12 cellular contexts compared by ENCODE assay signal in genomic region chr5:157748740-157749461, GRCh38. TPM values are rescaled to one million over a fixed set of nuclear protein-coding genes. Genes with fewer than 3 reads are reported as not detected.
DNase-seq lines count a peak whose midpoint lies in the region; ATAC-seq lines count a peak whose summit lies in the region.
"Had no signal": no experiment of that assay in that cellular context is flagged by ENCODE, and none has a peak within 500 bp of the region (broad histone marks: within the 10 kb centered on the region; RNA-seq: fewer than 3 reads in every experiment).

No MANE protein-coding gene starts in this region.

- DNase-seq in stimulated activated CD4-positive, alpha-beta T cell treated with anti-CD3 and anti-CD28 coated beads, Interleukin-1b, Interleukin-23, amount 100 ng/mL, for 48 hours: peak; percentile 19
- no peak for DNase-seq in stimulated activated CD4-positive, alpha-beta T cell treated with anti-CD3 and anti-CD28 coated beads, Interleukin-4, amount 100 ng/mL, for 24 hours
- peak; percentile 72 for DNase-seq in adipocyte (ENCODE audit: low read depth)
- peak; percentile 71 for DNase-seq in glomerular visceral epithelial cell (ENCODE audit: extremely low spot score)
- DNase-seq in aorta: no peak
- DNase-seq in activated CD8-positive, alpha-beta memory T cell treated with anti-CD3 and anti-CD28 coated beads, Interleukin-2, amount 10 ng/mL, durations not matched to agents 7 days and 5 days: no peak
- DNase-seq in NCI-H2196 treated with DMSO at 0.1 percent for 48 hours (lab: John Stamatoyannopoulos, UW; ENCODE audit: unreplicated experiment): no peak
- DNase-seq: activated CD4-positive, alpha-beta T cell treated with anti-CD3 and anti-CD28 coated beads, Interleukin-2, amount 10 ng/mL, durations not matched to agents 7 days and 5 days; lower lobe of right lung; NCI-H2107; psoas muscle had no signal

- 17 to 18% methylated on average over 4 of the region's 4 CpGs for WGBS in aorta, 2 donors

- peaks cover 32% of the 10 kb centered on the region for H3K4me1 Mint-ChIP-seq in activated CD8-positive, alpha-beta memory T cell treated with anti-CD3 and anti-CD28 coated beads, Interleukin-2, amount 10 ng/mL, durations not matched to agents 7 days and 5 days

- no peaks in the 10 kb centered on the region for H3K9me3 ChIP-seq in adipocyte (ENCODE audit: control insufficient read depth, low read length)
- H3K9me3 ChIP-seq in aorta (ENCODE audit: control insufficient read depth, low read length): no peaks in the 10 kb centered on the region
- H3K9me3 ChIP-seq: lower lobe of right lung, psoas muscle had no signal

- no peak overlapping the region for H3K9ac ChIP-seq in adipocyte (ENCODE audit: low read length)

- intact Hi-C loops in aorta (cut with DNase I): loop anchor here in 1 of 2 donors (10.0 kb wide), 1 partner anchor 374 kb away; no protein-coding TSS in a partner anchor

- H3K36me3 Mint-ChIP-seq in activated CD8-positive, alpha-beta memory T cell treated with anti-CD3 and anti-CD28 coated beads, Interleukin-2, amount 10 ng/mL, durations not matched to agents 7 days and 5 days: peaks cover 14% of the 10 kb centered on the region

- H3K36me3 ChIP-seq in adipocyte (ENCODE audit: control insufficient read depth, insufficient read depth, low read length, severe bottlenecking) (peaks cover 10% of the 10 kb centered on the region), aorta (ENCODE audit: control insufficient read depth in 1 of 2, insufficient read depth in 2 of 2, low read length in 1 of 2) (no peaks in the 10 kb centered on the region)

- CTCF ChIA-PET in activated CD8-positive, alpha-beta memory T cell treated with anti-CD3 and anti-CD28 coated beads, Interleukin-2, amount 10 ng/mL, durations not matched to agents 7 days and 5 days (lab: Charles Lee): interaction anchor here (1.2 kb wide), 1 partner anchor 13 kb away, joined by 3 read pairs; no protein-coding TSS in a partner anchor

- no peak overlapping the region for H3K27ac Mint-ChIP-seq in activated CD8-positive, alpha-beta memory T cell treated with anti-CD3 and anti-CD28 coated beads, Interleukin-2, amount 10 ng/mL, durations not matched to agents 7 days and 5 days
- H3K27ac Mint-ChIP-seq: activated CD4-positive, alpha-beta T cell treated with anti-CD3 and anti-CD28 coated beads, Interleukin-2, amount 10 ng/mL, durations not matched to agents 7 days and 5 days had no signal

- peak; percentile 42 for ATAC-seq in aorta (ENCODE audit: low FRiP score)
- ATAC-seq in HG03571 (IDR thresholded peaks at IDR 0.05; ENCODE audit: unreplicated experiment): no peak
- ATAC-seq in activated CD8-positive, alpha-beta memory T cell treated with anti-CD3 and anti-CD28 coated beads, Interleukin-2, amount 10 ng/mL, durations not matched to agents 7 days and 5 days: no peak
- ATAC-seq: lower lobe of right lung, psoas muscle had no signal

- no peaks in the 10 kb centered on the region for H3K9me3 Mint-ChIP-seq in activated CD8-positive, alpha-beta memory T cell treated with anti-CD3 and anti-CD28 coated beads, Interleukin-2, amount 10 ng/mL, durations not matched to agents 7 days and 5 days (ENCODE audit: low read depth)
- H3K9me3 Mint-ChIP-seq: activated CD4-positive, alpha-beta T cell treated with anti-CD3 and anti-CD28 coated beads, Interleukin-2, amount 10 ng/mL, durations not matched to agents 7 days and 5 days had no signal

- H3K27ac ChIP-seq in aorta (ENCODE audit: low read depth in 1 of 2, low read length in 2 of 2): peak overlapping the region in 1 of 2 donors; percentile 23
- H3K27ac ChIP-seq: lower lobe of right lung, psoas muscle had no signal

- H3K27me3 ChIP-seq in adipocyte (replicated peaks; ENCODE audit: control insufficient read depth, insufficient read depth, low read length): no peaks in the 10 kb centered on the region
- H3K27me3 ChIP-seq in aorta (ENCODE audit: control insufficient read depth in 1 of 2, insufficient read depth in 2 of 2, low read length in 1 of 2): no peaks in the 10 kb centered on the region

- no peak overlapping the region for H3K4me3 Mint-ChIP-seq in activated CD8-positive, alpha-beta memory T cell treated with anti-CD3 and anti-CD28 coated beads, Interleukin-2, amount 10 ng/mL, durations not matched to agents 7 days and 5 days
- H3K4me3 Mint-ChIP-seq: activated CD4-positive, alpha-beta T cell treated with anti-CD3 and anti-CD28 coated beads, Interleukin-2, amount 10 ng/mL, durations not matched to agents 7 days and 5 days had no signal

- peaks cover 30% of the 10 kb centered on the region for H3K4me1 ChIP-seq in adipocyte (ENCODE audit: control insufficient read depth, insufficient read depth, low read length)
- H3K4me1 ChIP-seq in aorta (ENCODE audit: control insufficient read depth in 1 of 2, insufficient read depth in 2 of 2, low read length in 2 of 2): peaks cover 0 to 1% of the 10 kb centered on the region in 2 donors

- H3K27me3 Mint-ChIP-seq in activated CD8-positive, alpha-beta memory T cell treated with anti-CD3 and anti-CD28 coated beads, Interleukin-2, amount 10 ng/mL, durations not matched to agents 7 days and 5 days: no peaks in the 10 kb centered on the region
- H3K27me3 Mint-ChIP-seq: activated CD4-positive, alpha-beta T cell treated with anti-CD3 and anti-CD28 coated beads, Interleukin-2, amount 10 ng/mL, durations not matched to agents 7 days and 5 days had no signal

- H3K4me3 ChIP-seq in adipocyte (ENCODE audit: low read length): no peak overlapping the region
- no peak overlapping the region for H3K4me3 ChIP-seq in aorta (ENCODE audit: low read length in 2 of 2)
- H3K4me3 ChIP-seq: lower lobe of right lung, psoas muscle had no signal

RNA-seq across cellular contexts. Expression of gene LSM11, which starts 5.4 kb away (rescaled TPM):
- total RNA-seq in aorta: 1 to 10 TPM; 5.2 to 5.9 TPM
- 1 to 10 TPM; 1.9 to 2.9 TPM for polyA plus RNA-seq in aorta
- 1 to 10 TPM; 5.5 to 7.2 TPM for total RNA-seq in activated CD8-positive, alpha-beta memory T cell treated with anti-CD3 and anti-CD28 coated beads, Interleukin-2, amount 10 ng/mL, durations not matched to agents 7 days and 5 days

RNA-seq across cellular contexts. Expression of gene THG1L, which starts 17.7 kb away (rescaled TPM):
- 1 to 10 TPM; 7.3 to 8.2 TPM for total RNA-seq in aorta
- polyA plus RNA-seq in aorta: 10 to 100 TPM in 1 of 2 donors, 1 to 10 TPM in 1; 9.8 to 13.5 TPM
- total RNA-seq in activated CD8-positive, alpha-beta memory T cell treated with anti-CD3 and anti-CD28 coated beads, Interleukin-2, amount 10 ng/mL, durations not matched to agents 7 days and 5 days: 10 to 100 TPM; 12.9 to 16.3 TPM

Comparison
In these comparisons a context has a peak if more than half of its experiments do, and no peak if none do; other contexts are left out.
1. DNase-seq: peak in stimulated activated CD4-positive, alpha-beta T cell treated with anti-CD3 and anti-CD28 coated beads, Interleukin-1b, Interleukin-23, amount 100 ng/mL, for 48 hours (single experiment), adipocyte (single experiment) and glomerular visceral epithelial cell (single experiment); none in stimulated activated CD4-positive, alpha-beta T cell treated with anti-CD3 and anti-CD28 coated beads, Interleukin-4, amount 100 ng/mL, for 24 hours (single experiment), aorta (0 of 2), activated CD8-positive, alpha-beta memory T cell treated with anti-CD3 and anti-CD28 coated beads, Interleukin-2, amount 10 ng/mL, durations not matched to agents 7 days and 5 days (single experiment) and NCI-H2196 treated with DMSO at 0.1 percent for 48 hours (single experiment).